ENCODE assay signal across 2 cellular contexts in the genomic region with DNA sequence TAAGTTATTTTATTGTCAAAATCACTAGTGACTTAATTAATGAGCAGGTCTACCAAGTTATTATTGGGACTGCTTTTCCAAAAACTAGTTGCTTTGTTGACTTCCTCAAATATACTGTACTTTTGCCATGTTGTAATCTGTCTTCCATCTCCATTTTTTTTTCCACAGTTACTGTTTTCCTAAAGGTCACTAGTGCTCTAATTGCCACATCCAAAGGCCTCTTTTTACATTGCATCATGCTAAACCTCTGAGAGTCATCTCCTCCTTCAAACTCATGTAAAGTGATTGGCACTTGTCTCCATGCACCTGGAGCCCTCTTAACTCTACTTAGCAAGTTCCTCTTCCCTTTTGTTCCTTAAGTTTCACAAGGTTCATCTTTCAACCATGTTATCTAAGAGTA.
TF ChIP-seq lines count a peak whose summit lies in the region.

No MANE protein-coding gene starts in this region.

TF ChIP-seq in A549, 52 proteins besides CTCF, POLR2A, EP300 and RAD21:
- TF ChIP-seq, protein P1, sequence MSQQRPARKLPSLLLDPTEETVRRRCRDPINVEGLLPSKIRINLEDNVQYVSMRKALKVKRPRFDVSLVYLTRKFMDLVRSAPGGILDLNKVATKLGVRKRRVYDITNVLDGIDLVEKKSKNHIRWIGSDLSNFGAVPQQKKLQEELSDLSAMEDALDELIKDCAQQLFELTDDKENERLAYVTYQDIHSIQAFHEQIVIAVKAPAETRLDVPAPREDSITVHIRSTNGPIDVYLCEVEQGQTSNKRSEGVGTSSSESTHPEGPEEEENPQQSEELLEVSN (IDR thresholded peaks at IDR 0.05; ENCODE audit: borderline replicate concordance, low read depth): no peak
- TF ChIP-seq HOXA7 (CRISPR knock-in tag; IDR thresholded peaks at IDR 0.05) (no peak), MYC (IDR thresholded peaks at IDR 0.05; ENCODE audit: borderline replicate concordance, low read length) (no peak)
- TF ChIP-seq, protein P2, sequence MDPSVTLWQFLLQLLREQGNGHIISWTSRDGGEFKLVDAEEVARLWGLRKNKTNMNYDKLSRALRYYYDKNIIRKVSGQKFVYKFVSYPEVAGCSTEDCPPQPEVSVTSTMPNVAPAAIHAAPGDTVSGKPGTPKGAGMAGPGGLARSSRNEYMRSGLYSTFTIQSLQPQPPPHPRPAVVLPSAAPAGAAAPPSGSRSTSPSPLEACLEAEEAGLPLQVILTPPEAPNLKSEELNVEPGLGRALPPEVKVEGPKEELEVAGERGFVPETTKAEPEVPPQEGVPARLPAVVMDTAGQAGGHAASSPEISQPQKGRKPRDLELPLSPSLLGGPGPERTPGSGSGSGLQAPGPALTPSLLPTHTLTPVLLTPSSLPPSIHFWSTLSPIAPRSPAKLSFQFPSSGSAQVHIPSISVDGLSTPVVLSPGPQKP (IDR thresholded peaks at IDR 0.05; ENCODE audit: low read depth, low read length): no peak
- TF ChIP-seq, protein P3, sequence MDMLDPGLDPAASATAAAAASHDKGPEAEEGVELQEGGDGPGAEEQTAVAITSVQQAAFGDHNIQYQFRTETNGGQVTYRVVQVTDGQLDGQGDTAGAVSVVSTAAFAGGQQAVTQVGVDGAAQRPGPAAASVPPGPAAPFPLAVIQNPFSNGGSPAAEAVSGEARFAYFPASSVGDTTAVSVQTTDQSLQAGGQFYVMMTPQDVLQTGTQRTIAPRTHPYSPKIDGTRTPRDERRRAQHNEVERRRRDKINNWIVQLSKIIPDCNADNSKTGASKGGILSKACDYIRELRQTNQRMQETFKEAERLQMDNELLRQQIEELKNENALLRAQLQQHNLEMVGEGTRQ (IDR thresholded peaks at IDR 0.05): no peak

TF ChIP-seq in IMR-90, 13 proteins besides CTCF, POLR2A, EP300 and RAD21:
- TF ChIP-seq RFX5 (IDR thresholded peaks at IDR 0.05; ENCODE audit: low read depth, low read length) (no peak), CEBPB (IDR thresholded peaks at IDR 0.05; ENCODE audit: low read depth, low read length) (peak; percentile 53)
- TF ChIP-seq, protein P2 (IDR thresholded peaks at IDR 0.05; ENCODE audit: borderline replicate concordance, low read depth, low read length): no peak
